34 cellular contexts compared by ENCODE assay signal in the genomic region with DNA sequence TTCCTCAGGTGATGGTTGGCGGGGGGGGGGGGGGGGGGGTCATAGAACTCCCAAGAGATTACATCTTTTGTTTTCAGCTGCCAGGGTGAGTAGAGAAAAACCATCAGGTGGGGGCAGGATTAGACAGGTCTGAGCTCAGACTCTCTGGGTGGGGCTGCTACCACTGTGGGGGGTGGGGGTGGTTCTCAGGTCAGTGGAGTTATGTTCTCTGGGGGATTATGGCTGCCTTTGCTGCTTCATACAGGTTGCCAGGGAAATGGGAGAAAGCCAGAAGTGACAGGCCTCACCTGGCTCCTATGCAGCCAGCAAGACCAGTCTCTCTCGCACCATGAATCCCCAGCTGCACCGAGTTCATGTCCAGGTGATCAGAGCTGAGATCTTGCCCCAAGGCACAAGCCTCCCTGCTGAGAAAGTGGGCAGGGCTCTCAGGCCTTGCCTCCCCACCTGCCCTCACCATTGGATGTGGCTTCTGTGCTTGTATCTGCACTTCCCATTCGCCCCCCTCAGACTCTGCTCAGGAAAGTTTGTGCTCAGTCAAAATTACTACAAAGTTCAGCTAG.
"Had no signal": no experiment of that assay in that cellular context is flagged by ENCODE, and none has a peak within 500 bp of the region (broad histone marks: within the 10 kb centered on the region; RNA-seq: fewer than 3 reads in every experiment).

No MANE protein-coding gene starts in this region.

- DNase-seq: activated CD4-positive, alpha-beta memory T cell treated with anti-CD3 and anti-CD28 coated beads for 36 hours; activated CD4-positive, alpha-beta T cell treated with anti-CD3 and anti-CD28 coated beads for 36 hours; activated CD4-positive, alpha-beta T cell treated with anti-CD3 and anti-CD28 coated beads, Interleukin-2, amount 10 ng/mL, durations not matched to agents 24 days and 14 days; activated CD4-positive, CD25-positive, alpha-beta regulatory T cell; activated CD4-positive, CD25-positive, alpha-beta regulatory T cell treated with anti-CD3 and anti-CD28 coated beads, Interleukin-2, amount 50 U/mL, for 72 hours; activated CD8-positive, alpha-beta memory T cell treated with anti-CD3 and anti-CD28 coated beads, Interleukin-2, amount 10 ng/mL, durations not matched to agents 7 days and 5 days; activated CD8-positive, alpha-beta memory T cell treated with anti-CD3 and anti-CD28 coated beads, Interleukin-2, amount 50 U/mL, for 4 hours; activated CD8-positive, alpha-beta T cell treated with anti-CD3 and anti-CD28 coated beads, Interleukin-2, amount 10 ng/mL, durations not matched to agents 7 days and 5 days; activated effector memory CD4-positive, alpha-beta T cell treated with anti-CD3 and anti-CD28 coated beads, Interleukin-2, amount 50 U/mL, for 16 hours; activated naive CD4-positive, alpha-beta T cell treated with anti-CD3 and anti-CD28 coated beads for 36 hours; activated naive CD8-positive, alpha-beta T cell treated with anti-CD3 and anti-CD28 coated beads for 36 hours; activated naive CD8-positive, alpha-beta T cell treated with anti-CD3 and anti-CD28 coated beads, Interleukin-2, amount 50 U/mL, for 24 hours; activated T-cell treated with anti-CD3 and anti-CD28 coated beads, Interleukin-2, amount 50 U/mL, for 1 hour; activated T-cell treated with anti-CD3 and anti-CD28 coated beads, Interleukin-2, amount 50 U/mL, for 48 hours; adrenal gland; amygdala; aorta; body of pancreas; central memory CD4-positive, alpha-beta T cell; cerebellar nuclear complex; colonic mucosa; effector CD8-positive, alpha-beta T cell; foreskin melanocyte; heart right ventricle; T-helper 1 cell; T-helper 17 cell; T1000 had no signal

- H3K4me3 Mint-ChIP-seq: activated CD4-positive, alpha-beta memory T cell treated with anti-CD3 and anti-CD28 coated beads for 36 hours; activated CD4-positive, alpha-beta T cell treated with anti-CD3 and anti-CD28 coated beads for 36 hours; activated CD4-positive, alpha-beta T cell treated with anti-CD3 and anti-CD28 coated beads, Interleukin-2, amount 10 ng/mL, durations not matched to agents 24 days and 14 days; activated CD8-positive, alpha-beta memory T cell treated with anti-CD3 and anti-CD28 coated beads, Interleukin-2, amount 10 ng/mL, durations not matched to agents 7 days and 5 days; activated CD8-positive, alpha-beta T cell treated with anti-CD3 and anti-CD28 coated beads, Interleukin-2, amount 10 ng/mL, durations not matched to agents 7 days and 5 days; activated naive CD4-positive, alpha-beta T cell treated with anti-CD3 and anti-CD28 coated beads for 36 hours; activated naive CD4-positive, alpha-beta T cell treated with anti-CD3 and anti-CD28 coated beads, Interleukin-2, amount 50 U/mL, for 24 hours; activated naive CD8-positive, alpha-beta T cell treated with anti-CD3 and anti-CD28 coated beads for 36 hours; activated naive CD8-positive, alpha-beta T cell treated with anti-CD3 and anti-CD28 coated beads, Interleukin-2, amount 50 U/mL, for 24 hours; activated T-helper 1 cell treated with anti-CD3 and anti-CD28 coated beads, Interleukin-12 subunit alpha, Interleukin-12 subunit beta, Interleukin-2, Interleukin-4 antibody, amounts not matched to agents 30 ng/mL and 10 ng/mL and 1 ng/mL, durations not matched to agents 14 hours and 24 hours and 36 hours; T-helper 17 cell; T-helper 2 cell treated with Interferon-gamma antibody and Interleukin-4, amounts not matched to agents 5 μg/mL and 100 μg/mL, for 36 hours had no signal

- H3K27ac ChIP-seq: adrenal gland, body of pancreas, cardiac muscle cell, colonic mucosa, esophagus muscularis mucosa, gastroesophageal sphincter, heart right ventricle had no signal

- H3K4me1 Mint-ChIP-seq: activated CD4-positive, alpha-beta T cell treated with anti-CD3 and anti-CD28 coated beads for 36 hours; activated CD4-positive, alpha-beta T cell treated with anti-CD3 and anti-CD28 coated beads, Interleukin-2, amount 10 ng/mL, durations not matched to agents 24 days and 14 days; activated CD8-positive, alpha-beta memory T cell treated with anti-CD3 and anti-CD28 coated beads, Interleukin-2, amount 10 ng/mL, durations not matched to agents 7 days and 5 days; activated naive CD4-positive, alpha-beta T cell treated with anti-CD3 and anti-CD28 coated beads, Interleukin-2, amount 50 U/mL, for 24 hours; activated naive CD8-positive, alpha-beta T cell treated with anti-CD3 and anti-CD28 coated beads for 36 hours; activated naive CD8-positive, alpha-beta T cell treated with anti-CD3 and anti-CD28 coated beads, Interleukin-2, amount 50 U/mL, for 24 hours; T-helper 17 cell had no signal

- H3K27me3 Mint-ChIP-seq: activated CD4-positive, alpha-beta memory T cell treated with anti-CD3 and anti-CD28 coated beads for 36 hours; activated CD4-positive, alpha-beta T cell treated with anti-CD3 and anti-CD28 coated beads, Interleukin-2, amount 10 ng/mL, durations not matched to agents 24 days and 14 days; activated CD8-positive, alpha-beta memory T cell treated with anti-CD3 and anti-CD28 coated beads, Interleukin-2, amount 10 ng/mL, durations not matched to agents 7 days and 5 days; T-helper 17 cell had no signal

- H3K36me3 Mint-ChIP-seq: activated CD4-positive, alpha-beta memory T cell treated with anti-CD3 and anti-CD28 coated beads for 36 hours; activated CD8-positive, alpha-beta memory T cell treated with anti-CD3 and anti-CD28 coated beads, Interleukin-2, amount 10 ng/mL, durations not matched to agents 7 days and 5 days; activated naive CD4-positive, alpha-beta T cell treated with anti-CD3 and anti-CD28 coated beads, Interleukin-2, amount 50 U/mL, for 24 hours; activated naive CD8-positive, alpha-beta T cell treated with anti-CD3 and anti-CD28 coated beads for 36 hours had no signal

- H3K36me3 ChIP-seq: adrenal gland, cardiac muscle cell, colonic mucosa, esophagus muscularis mucosa, gastroesophageal sphincter, heart right ventricle had no signal

- H3K27me3 ChIP-seq: adrenal gland, body of pancreas, cardiac muscle cell, colonic mucosa, esophagus muscularis mucosa, gastroesophageal sphincter, heart right ventricle had no signal

- H3K9me3 ChIP-seq: adrenal gland, body of pancreas, colonic mucosa had no signal

- H3K4me1 ChIP-seq: adrenal gland, body of pancreas, colonic mucosa, esophagus muscularis mucosa, gastroesophageal sphincter, heart right ventricle had no signal

- ATAC-seq: activated CD4-positive, alpha-beta T cell treated with anti-CD3 and anti-CD28 coated beads for 36 hours; activated CD8-positive, alpha-beta memory T cell treated with anti-CD3 and anti-CD28 coated beads, Interleukin-2, amount 10 ng/mL, durations not matched to agents 7 days and 5 days; activated CD8-positive, alpha-beta T cell treated with anti-CD3 and anti-CD28 coated beads, Interleukin-2, amount 10 ng/mL, durations not matched to agents 7 days and 5 days; activated naive CD8-positive, alpha-beta T cell treated with anti-CD3 and anti-CD28 coated beads, Interleukin-2, amount 50 U/mL, for 24 hours; body of pancreas; gastroesophageal sphincter; heart right ventricle; T-helper 17 cell had no signal

- H3K4me3 ChIP-seq: adrenal gland, body of pancreas, cardiac muscle cell, colonic mucosa, esophagus muscularis mucosa, gastroesophageal sphincter, heart right ventricle had no signal

- H3K27ac Mint-ChIP-seq: activated CD4-positive, alpha-beta memory T cell treated with anti-CD3 and anti-CD28 coated beads for 36 hours; activated CD4-positive, alpha-beta T cell treated with anti-CD3 and anti-CD28 coated beads for 36 hours; activated CD4-positive, alpha-beta T cell treated with anti-CD3 and anti-CD28 coated beads, Interleukin-2, amount 10 ng/mL, durations not matched to agents 24 days and 14 days; activated CD8-positive, alpha-beta memory T cell treated with anti-CD3 and anti-CD28 coated beads, Interleukin-2, amount 10 ng/mL, durations not matched to agents 7 days and 5 days; activated CD8-positive, alpha-beta T cell treated with anti-CD3 and anti-CD28 coated beads, Interleukin-2, amount 10 ng/mL, durations not matched to agents 7 days and 5 days; activated naive CD4-positive, alpha-beta T cell treated with anti-CD3 and anti-CD28 coated beads for 36 hours; activated naive CD4-positive, alpha-beta T cell treated with anti-CD3 and anti-CD28 coated beads, Interleukin-2, amount 50 U/mL, for 24 hours; activated naive CD8-positive, alpha-beta T cell treated with anti-CD3 and anti-CD28 coated beads for 36 hours; activated naive CD8-positive, alpha-beta T cell treated with anti-CD3 and anti-CD28 coated beads, Interleukin-2, amount 50 U/mL, for 24 hours; activated T-helper 1 cell treated with anti-CD3 and anti-CD28 coated beads, Interleukin-12 subunit alpha, Interleukin-12 subunit beta, Interleukin-2, Interleukin-4 antibody, amounts not matched to agents 30 ng/mL and 10 ng/mL and 1 ng/mL, durations not matched to agents 14 hours and 24 hours and 36 hours; activated T-helper 2 cell treated with anti-CD3 and anti-CD28 coated beads, Interferon-gamma antibody, Interleukin-2, Interleukin-4, amounts not matched to agents 10 μg/mL and 5 μg/mL and 100 μg/mL, durations not matched to agents 14 hours and 24 hours and 36 hours; T-helper 17 cell; T-helper 2 cell treated with Interferon-gamma antibody and Interleukin-4, amounts not matched to agents 5 μg/mL and 100 μg/mL, for 36 hours had no signal
